In genomic region chr4:1182313-1182712, GRCh38 we compare ENCODE assay signal across 21 cellular contexts. TPM values are rescaled to one million over a fixed set of nuclear protein-coding genes. Genes with fewer than 3 reads are reported as not detected.
A peak's percentile ranks its signal among the peaks of the same experiment; 100 is the strongest.
DNase-seq lines count a peak whose midpoint lies in the region; ATAC-seq, FAIRE-seq and TF ChIP-seq lines count a peak whose summit lies in the region.
"Had no signal": no experiment of that assay in that cellular context is flagged by ENCODE, and none has a peak within 500 bp of the region (broad histone marks: within the 10 kb centered on the region; RNA-seq: fewer than 3 reads in every experiment).

No MANE protein-coding gene starts in this region.

- H4K20me1 ChIP-seq in GM12878 (ENCODE audit: control insufficient read depth, insufficient read depth), result no peaks in the 10 kb centered on the region

- no peak overlapping the region for H2BK5ac ChIP-seq in trophoblast cell (ENCODE audit: low read depth, low read length, poor library complexity)

- no TSS peak for BruUV-seq in GM12878 (replicated peaks; lab: Mats Ljungman, UMichigan)

- no peak overlapping the region for H2BK12ac ChIP-seq in trophoblast cell (ENCODE audit: low read length)

- no peak for TF ChIP-seq POLR2A in GM12878 (IDR thresholded peaks at IDR 0.05; ENCODE audit: low read depth, low read length)

- peaks cover 17% of the 10 kb centered on the region for H3K9me3 ChIP-seq in GM12878 (replicated peaks; ENCODE audit: control insufficient read depth, insufficient read depth, low read length)
- H3K9me3 ChIP-seq in trophoblast cell (ENCODE audit: insufficient read depth, low read depth, low read length), result peaks cover 6% of the 10 kb centered on the region

- H3K27ac ChIP-seq in GM12878 (ENCODE audit: control insufficient read depth, insufficient read depth) (no peak overlapping the region), trophoblast cell (ENCODE audit: low read depth, low read length) (no peak overlapping the region)
- H3K27ac ChIP-seq: HL-60 had no signal

- no peak overlapping the region for H4K12ac ChIP-seq in trophoblast cell (ENCODE audit: low read depth, low read length)

- peak overlapping the region; percentile 6 for H3K27ac Mint-ChIP-seq in activated T-cell treated with anti-CD3 and anti-CD28 coated beads, Interleukin-2, amount 50 U/mL, for 72 hours
- H3K27ac Mint-ChIP-seq in activated T-cell treated with anti-CD3 and anti-CD28 coated beads, Interleukin-2, amount 50 U/mL, for 24 hours, result no peak overlapping the region
- H3K27ac Mint-ChIP-seq in natural killer cell, result peak overlapping the region; percentile 77 to 80
- H3K27ac Mint-ChIP-seq: B cell; CD4-positive, alpha-beta T cell had no signal

- H3K9ac ChIP-seq in GM12878 (ENCODE audit: control insufficient read depth, insufficient read depth, low read length) (no peak overlapping the region), trophoblast cell (ENCODE audit: low read length) (no peak overlapping the region)

- H3K4me3 ChIP-seq in GM12878, result no peak overlapping the region
- H3K4me3 ChIP-seq in trophoblast cell (ENCODE audit: low read depth, low read length), result no peak overlapping the region
- H3K4me3 ChIP-seq: HAP-1 had no signal

- no peak overlapping the region for H2AFZ ChIP-seq in GM12878 (ENCODE audit: control insufficient read depth, low read depth, low read length)
- H2AFZ ChIP-seq in trophoblast cell (ENCODE audit: insufficient read depth, low read length, poor library complexity), result no peak overlapping the region

- TF ChIP-seq RAD21 in GM12878 (IDR thresholded peaks at IDR 0.05; ENCODE audit: insufficient read depth, low read depth, low read length), result no peak

- in situ Hi-C loops in GM12878 (cut with MboI), result no loop called here

- TF ChIP-seq CTCF in GM12878 (IDR thresholded peaks at IDR 0.05 in 2 of 3, conservative IDR thresholded peaks at IDR 0.05 in 1 of 3; ENCODE audit: control insufficient read depth in 2 of 3, extremely low read depth in 1 of 3, insufficient read depth in 1 of 3, low read depth in 3 of 3, low read length in 3 of 3) (no peak), natural killer cell (IDR thresholded peaks at IDR 0.05) (no peak)

- DNase-seq in activated T-cell treated with anti-CD3 and anti-CD28 coated beads, Interleukin-2, amount 50 U/mL, for 72 hours, result no peak
- DNase-seq in activated T-cell treated with anti-CD3 and anti-CD28 coated beads, Interleukin-2, amount 50 U/mL, for 24 hours, result no peak
- no peak for DNase-seq in GM12878 (ENCODE audit: low read depth, low spot score)
- DNase-seq in natural killer cell, result no peak
- no peak for DNase-seq in HEK293T (ENCODE audit: extremely low spot score)
- no peak for DNase-seq in trophoblast cell
- DNase-seq: C1 segment of cervical spinal cord; CD4-positive, alpha-beta T cell; COR-L47; DMS153; DMS79 treated with DMSO at 0.1 percent for 48 hours; EL had no signal

- CTCF ChIA-PET in GM12878 (lab: Yijun Ruan, JAX), result interaction anchor here (1.4 to 2.2 kb wide), 2 partner anchors 10 to 14 kb away, joined by 3 to 6 read pairs; no protein-coding TSS in a partner anchor
- CTCF ChIA-PET in HEK293T (lab: Yijun Ruan, JAX), result no interaction called here

- H3K36me3 Mint-ChIP-seq in activated T-cell treated with anti-CD3 and anti-CD28 coated beads, Interleukin-2, amount 50 U/mL, for 72 hours (ENCODE audit: insufficient read depth in 2 of 2), result peaks cover 14 to 20% of the 10 kb centered on the region in 2 donors
- H3K36me3 Mint-ChIP-seq in activated T-cell treated with anti-CD3 and anti-CD28 coated beads, Interleukin-2, amount 50 U/mL, for 24 hours (ENCODE audit: low read depth), result peaks cover 2% of the 10 kb centered on the region
- peaks cover 27% of the 10 kb centered on the region for H3K36me3 Mint-ChIP-seq in natural killer cell

- H3K4me2 ChIP-seq in GM12878 (ENCODE audit: control insufficient read depth, insufficient read depth) (no peak overlapping the region), trophoblast cell (ENCODE audit: low read length) (no peak overlapping the region)

- FAIRE-seq in GM12878 (lab: Jason Lieb, UNC), result no peak
- FAIRE-seq: A204.1, D721Med, G401.6, GM12892, H1 had no signal

- no peak overlapping the region for H3K14ac ChIP-seq in trophoblast cell (ENCODE audit: low read length)

- no peak overlapping the region for H3K4ac ChIP-seq in trophoblast cell (ENCODE audit: low read depth, low read length)

- H4K8ac ChIP-seq in trophoblast cell (ENCODE audit: low read depth, low read length), result no peak overlapping the region

- H3K18ac ChIP-seq in trophoblast cell (ENCODE audit: low read length), result no peak overlapping the region

- H3K4me1 Mint-ChIP-seq in activated T-cell treated with anti-CD3 and anti-CD28 coated beads, Interleukin-2, amount 50 U/mL, for 72 hours (ENCODE audit: low read depth), result peaks cover 43% of the 10 kb centered on the region
- H3K4me1 Mint-ChIP-seq in activated T-cell treated with anti-CD3 and anti-CD28 coated beads, Interleukin-2, amount 50 U/mL, for 24 hours (ENCODE audit: low read depth), result peaks cover 31% of the 10 kb centered on the region
- H3K4me1 Mint-ChIP-seq in natural killer cell, result peaks cover 70 to 77% of the 10 kb centered on the region in 2 donors

- ATAC-seq in activated T-cell treated with anti-CD3 and anti-CD28 coated beads, Interleukin-2, amount 50 U/mL, for 72 hours (replicated peaks in 1 of 2), result no peak
- no peak for ATAC-seq in GM12878
- no peak for ATAC-seq in natural killer cell
- ATAC-seq in GM21717 (IDR thresholded peaks at IDR 0.05; ENCODE audit: unreplicated experiment), result no peak

- intact Hi-C loops in GM12878 (cut with micrococcal nuclease; ENCODE audit: unreplicated experiment), result loop anchor here (5.0 kb wide), 2 partner anchors 35 to 65 kb away; partner anchors contain the start of gene CTBP1
- intact Hi-C loops in natural killer cell (cut with micrococcal nuclease), result no loop called here

- H3K4me3 Mint-ChIP-seq in activated T-cell treated with anti-CD3 and anti-CD28 coated beads, Interleukin-2, amount 50 U/mL, for 72 hours, result peak overlapping the region in 1 of 2 donors; percentile 26
- no peak overlapping the region for H3K4me3 Mint-ChIP-seq in activated T-cell treated with anti-CD3 and anti-CD28 coated beads, Interleukin-2, amount 50 U/mL, for 24 hours
- peak overlapping the region; percentile 86 for H3K4me3 Mint-ChIP-seq in natural killer cell
- H3K4me3 Mint-ChIP-seq: B cell; CD4-positive, alpha-beta T cell had no signal

- H2AK5ac ChIP-seq in trophoblast cell (ENCODE audit: low read length), result no peak overlapping the region

- POLR2A ChIA-PET in GM12878 (lab: Charles Lee) (interaction anchor here (2.8 kb wide), 1 partner anchor 21 kb away, joined by 14 read pairs; no protein-coding TSS in a partner anchor), HEK293T (lab: Yijun Ruan, JAX) (no interaction called here)

- H3K27me3 ChIP-seq in GM12878 (replicated peaks in 1 of 2; ENCODE audit: control insufficient read depth in 2 of 2, insufficient read depth in 2 of 2, low read length in 1 of 2) (no peaks in the 10 kb centered on the region), trophoblast cell (ENCODE audit: insufficient read depth, low read length) (no peaks in the 10 kb centered on the region)

- no peak for TF ChIP-seq EP300 in GM12878 (IDR thresholded peaks at IDR 0.05; ENCODE audit: borderline replicate concordance in 1 of 2, control insufficient read depth in 1 of 2, low read depth in 2 of 2, low read length in 2 of 2)

- H4K91ac ChIP-seq in trophoblast cell (ENCODE audit: low read depth, low read length), result no peak overlapping the region

- no peak overlapping the region for H3K23ac ChIP-seq in trophoblast cell (ENCODE audit: low read length)

- peaks cover 9 to 10% of the 10 kb centered on the region in 2 donors for H3K9me3 Mint-ChIP-seq in activated T-cell treated with anti-CD3 and anti-CD28 coated beads, Interleukin-2, amount 50 U/mL, for 72 hours
- peaks cover 5% of the 10 kb centered on the region for H3K9me3 Mint-ChIP-seq in activated T-cell treated with anti-CD3 and anti-CD28 coated beads, Interleukin-2, amount 50 U/mL, for 24 hours
- peaks cover 5 to 12% of the 10 kb centered on the region in 2 donors for H3K9me3 Mint-ChIP-seq in natural killer cell

- RAD21 ChIA-PET in GM12878 (lab: Charles Lee; ENCODE audit: unreplicated experiment), result interaction anchor here (1.9 kb wide), 1 partner anchor 15 kb away, joined by 6 read pairs; no protein-coding TSS in a partner anchor

- H2BK120ac ChIP-seq in trophoblast cell (ENCODE audit: insufficient read depth, low read length, poor library complexity), result no peak overlapping the region

- H3K4me1 ChIP-seq in GM12878 (ENCODE audit: control insufficient read depth, insufficient read depth, low read length) (peaks cover 27% of the 10 kb centered on the region), trophoblast cell (ENCODE audit: control insufficient read depth in 1 of 2, insufficient read depth in 2 of 2, low read length in 2 of 2) (no peaks in the 10 kb centered on the region)
- H3K4me1 ChIP-seq: HAP-1 had no signal

- H3K36me3 ChIP-seq in GM12878 (ENCODE audit: control insufficient read depth in 2 of 2, insufficient read depth in 2 of 2, low read length in 1 of 2) (no peaks in the 10 kb centered on the region), trophoblast cell (ENCODE audit: control insufficient read depth in 1 of 2, insufficient read depth in 2 of 2, low read length in 2 of 2) (no peaks in the 10 kb centered on the region)
- H3K36me3 ChIP-seq: HAP-1 had no signal

- H3K27me3 Mint-ChIP-seq in activated T-cell treated with anti-CD3 and anti-CD28 coated beads, Interleukin-2, amount 50 U/mL, for 72 hours (ENCODE audit: low read depth), result peaks cover 10% of the 10 kb centered on the region
- no peaks in the 10 kb centered on the region for H3K27me3 Mint-ChIP-seq in activated T-cell treated with anti-CD3 and anti-CD28 coated beads, Interleukin-2, amount 50 U/mL, for 24 hours
- H3K27me3 Mint-ChIP-seq in natural killer cell (ENCODE audit: low read depth in 2 of 2), result no peaks in the 10 kb centered on the region
- H3K27me3 Mint-ChIP-seq: B cell; CD4-positive, alpha-beta T cell had no signal

- SMC1A ChIA-PET in GM12878 (lab: Charles Lee; ENCODE audit: uncharacterized antibody, unreplicated experiment), result interaction anchor here (1.5 to 2.9 kb wide), 2 partner anchors 8 to 37 kb away, joined by 4 to 11 read pairs; no protein-coding TSS in a partner anchor

- H3K79me2 ChIP-seq in GM12878 (ENCODE audit: control insufficient read depth, insufficient read depth, low read length) (no peaks in the 10 kb centered on the region), trophoblast cell (ENCODE audit: control insufficient read depth, insufficient read depth, low read length, poor library complexity) (no peaks in the 10 kb centered on the region)

- no peaks in the 10 kb centered on the region for H3K79me1 ChIP-seq in trophoblast cell (ENCODE audit: low read length)

RNA-seq across cellular contexts. Expression of gene SPON2, which starts 9.9 kb away (rescaled TPM):
- 1 to 10 TPM; 7.0 to 8.2 TPM for total RNA-seq in activated T-cell treated with anti-CD3 and anti-CD28 coated beads, Interleukin-2, amount 50 U/mL, for 72 hours
- 71.0 and 75.2 TPM in 2 replicates for total RNA-seq in GM12878 (2013; cell fraction: nucleolus; rRNA removed)
- 8.7 and 10.4 TPM in 2 replicates for total RNA-seq in GM12878 (2014; rRNA removed)
- total RNA-seq in GM12878 (2014; rRNA removed; fragmentation: Illumina TruSeq; extraction: Trizol), result 6.9 and 9.1 TPM in 2 replicates
- total RNA-seq in GM12878 (2021), result 9.3 and 10.2 TPM in 2 replicates
- 3.6 TPM for polyA plus RNA-seq in GM12878 (2011; ENCODE audit: low read depth)
- polyA plus RNA-seq in GM12878 (2011; rRNA removed), result 6.7 and 7.5 TPM in 2 replicates
- 7.6 and 10.1 TPM in 2 replicates for polyA plus RNA-seq in GM12878 (2011; cell fraction: cytosol; rRNA removed)
- 36.0 and 37.7 TPM in 2 replicates for polyA plus RNA-seq in GM12878 (2011; cell fraction: nucleus; rRNA removed)
- 11.7 and 12.2 TPM in 2 replicates for polyA plus RNA-seq in GM12878 (2012)
- polyA plus RNA-seq in GM12878 (2014; fragmentation: Illumina TruSeq; extraction: Trizol), result 2.6 and 5.1 TPM in 2 replicates
- polyA plus RNA-seq in GM12878 (2014; fragmentation: Nextera tagmentation; extraction: Ambion mirVana), result 1 to 10 TPM; 1.1 to 1.6 TPM
- 10.1 and 11.2 TPM in 2 replicates for polyA plus RNA-seq in GM12878 (2014; rRNA removed)
- 1 to 10 TPM; 7.1 to 9.6 TPM for polyA plus RNA-seq in GM12878 (2016; fragmentation: Nextera tagmentation; extraction: Ambion mirVana)
- polyA minus RNA-seq in GM12878 (2011; rRNA and poly(A)+ RNA removed), result 2.0 and 6.5 TPM in 2 replicates
- 3.3 and 4.9 TPM in 2 replicates for polyA minus RNA-seq in GM12878 (2011; cell fraction: cytosol; rRNA and poly(A)+ RNA removed)
- 13.2 and 17.9 TPM in 2 replicates for polyA minus RNA-seq in GM12878 (2011; cell fraction: nucleus; rRNA and poly(A)+ RNA removed)
- 1,000 to 10,000 TPM; 1,124 to 1,574 (median 1,339) TPM for total RNA-seq in natural killer cell
- 13.7 TPM in 2 replicates for polyA plus RNA-seq in trophoblast cell (2013)

Comparison
In these comparisons a context has a peak if more than half of its experiments do, and no peak if none do; other contexts are left out.
1. RNA of gene SPON2, which starts 9.9 kb away (total RNA-seq): 1,124 to 1,574 TPM in natural killer cell; 6.9 to 75.2 TPM in GM12878 and 7.0 to 8.2 TPM in activated T-cell treated with anti-CD3 and anti-CD28 coated beads, Interleukin-2, amount 50 U/mL, for 72 hours; every median in the first group is over 10 times any median in the second.